Comparison of ENCODE assay signal across 9 cellular contexts in genomic region chr11:75031771-75032549, GRCh38. TPM values are rescaled to one million over a fixed set of nuclear protein-coding genes. Genes with fewer than 3 reads are reported as not detected.
A peak's percentile ranks its signal among the peaks of the same experiment; 100 is the strongest.
DNase-seq lines count a peak whose midpoint lies in the region; ATAC-seq, FAIRE-seq and TF ChIP-seq lines count a peak whose summit lies in the region.
"Had no signal": no experiment of that assay in that cellular context is flagged by ENCODE, and none has a peak within 500 bp of the region (broad histone marks: within the 10 kb centered on the region; RNA-seq: fewer than 3 reads in every experiment).

No MANE protein-coding gene starts in this region.

- FAIRE-seq in astrocyte (lab: Jason Lieb, UNC) = no peak
- FAIRE-seq: colon had no signal

- no peaks in the 10 kb centered on the region for H3K27me3 Mint-ChIP-seq in T-helper 2 cell treated with Interferon-gamma antibody and Interleukin-4, amounts not matched to agents 5 μg/mL and 100 μg/mL, for 36 hours (ENCODE audit: low read depth)
- peaks cover 23% of the 10 kb centered on the region for H3K27me3 Mint-ChIP-seq in astrocyte (ENCODE audit: low read depth, unreplicated experiment)

- no peak overlapping the region for H3K4me3 Mint-ChIP-seq in T-helper 2 cell treated with Interferon-gamma antibody and Interleukin-4, amounts not matched to agents 5 μg/mL and 100 μg/mL, for 36 hours
- no peak overlapping the region for H3K4me3 Mint-ChIP-seq in astrocyte (ENCODE audit: unreplicated experiment)

- no peak overlapping the region for H2AFZ ChIP-seq in astrocyte (ENCODE audit: low read depth, low read length)

- peak overlapping the region; percentile 53 for H3K9ac ChIP-seq in astrocyte (ENCODE audit: low read length)

- H3K9me3 Mint-ChIP-seq in T-helper 2 cell treated with Interferon-gamma antibody and Interleukin-4, amounts not matched to agents 5 μg/mL and 100 μg/mL, for 36 hours = no peaks in the 10 kb centered on the region
- peaks cover 4% of the 10 kb centered on the region for H3K9me3 Mint-ChIP-seq in astrocyte (ENCODE audit: unreplicated experiment)

- peak overlapping the region; percentile 65 for H3K27ac ChIP-seq in astrocyte (ENCODE audit: low read depth, low read length)

- H3K27me3 ChIP-seq in astrocyte (ENCODE audit: insufficient read depth, low read length) = no peaks in the 10 kb centered on the region

- peak overlapping the region; percentile 69 for H3K4me2 ChIP-seq in astrocyte (ENCODE audit: low read length)

- H3K4me3 ChIP-seq in LNCaP clone FGC (ENCODE audit: low read depth, low read length) (no peak overlapping the region), astrocyte (ENCODE audit: insufficient read depth, low read depth, low read length) (no peak overlapping the region)

- no peaks in the 10 kb centered on the region for H3K36me3 ChIP-seq in astrocyte (ENCODE audit: insufficient read depth, low read length)

- H3K4me1 Mint-ChIP-seq in T-helper 2 cell treated with Interferon-gamma antibody and Interleukin-4, amounts not matched to agents 5 μg/mL and 100 μg/mL, for 36 hours (ENCODE audit: low read depth) = no peaks in the 10 kb centered on the region
- peaks cover 11% of the 10 kb centered on the region for H3K4me1 Mint-ChIP-seq in astrocyte (ENCODE audit: low read depth, unreplicated experiment)

- H3K79me2 ChIP-seq in astrocyte (ENCODE audit: insufficient read depth, low read length) = no peaks in the 10 kb centered on the region

- TF ChIP-seq CTCF in LNCaP clone FGC (IDR thresholded peaks at IDR 0.05; ENCODE audit: control insufficient read depth, extremely low read depth, insufficient read depth) (peak; percentile 96), astrocyte (IDR thresholded peaks at IDR 0.05; ENCODE audit: insufficient read depth, low read depth, low read length) (peak; percentile 65)

- H3K36me3 Mint-ChIP-seq in T-helper 2 cell treated with Interferon-gamma antibody and Interleukin-4, amounts not matched to agents 5 μg/mL and 100 μg/mL, for 36 hours (ENCODE audit: low read depth) = no peaks in the 10 kb centered on the region
- no peaks in the 10 kb centered on the region for H3K36me3 Mint-ChIP-seq in astrocyte (ENCODE audit: low read depth, unreplicated experiment)

- peaks cover 12% of the 10 kb centered on the region for H3K4me1 ChIP-seq in astrocyte (ENCODE audit: insufficient read depth, low read length)

- H3K9me3 ChIP-seq in astrocyte (ENCODE audit: insufficient read depth, low read depth, low read length) = no peaks in the 10 kb centered on the region

- H4K20me1 ChIP-seq in astrocyte (ENCODE audit: insufficient read depth, low read length) = no peaks in the 10 kb centered on the region

- H3K27ac Mint-ChIP-seq in T-helper 2 cell treated with Interferon-gamma antibody and Interleukin-4, amounts not matched to agents 5 μg/mL and 100 μg/mL, for 36 hours = no peak overlapping the region
- H3K27ac Mint-ChIP-seq in astrocyte (ENCODE audit: unreplicated experiment) = no peak overlapping the region

- ATAC-seq in HG03097 (IDR thresholded peaks at IDR 0.05; ENCODE audit: low FRiP score, unreplicated experiment) = no peak
- ATAC-seq in GM21360 (IDR thresholded peaks at IDR 0.05; ENCODE audit: unreplicated experiment) = no peak

- DNase-seq in ELF-1 (ENCODE audit: low read depth, low spot score) (peak; percentile 83), LNCaP clone FGC (ENCODE audit: low read depth) (peak; percentile 32), astrocyte (ENCODE audit: low read depth) (peak; percentile 33), hypothalamus (lab: John Stamatoyannopoulos, UW) (peak in 39 of 51 donors; percentile 9 to 82 (median 38))
- DNase-seq in T-helper 2 cell treated with Interferon-gamma antibody and Interleukin-4, amounts not matched to agents 5 μg/mL and 100 μg/mL, for 36 hours (ENCODE audit: low spot score) = peak; percentile 37
- peak; percentile 15 to 72 for DNase-seq in stimulated activated CD4-positive, alpha-beta T cell treated with anti-CD3 and anti-CD28 coated beads, Interleukin-12 subunit alpha, Interleukin-12 subunit beta, amount 100 ng/mL, for 24 hours (ENCODE audit: low read depth in 2 of 2)

RNA-seq across cellular contexts. Expression of gene NEU3, which starts 43.2 kb away (rescaled TPM):
- total RNA-seq in astrocyte = 8.6 and 9.7 TPM in 2 replicates

Comparison
In these comparisons a context has a peak if more than half of its experiments do, and no peak if none do; other contexts are left out.
1. DNase-seq: peak in every context shown above with its lines; median percentile 83 in ELF-1; 44 in stimulated activated CD4-positive, alpha-beta T cell treated with anti-CD3 and anti-CD28 coated beads, Interleukin-12 subunit alpha, Interleukin-12 subunit beta, amount 100 ng/mL, for 24 hours; 38 in hypothalamus; 37 in T-helper 2 cell treated with Interferon-gamma antibody and Interleukin-4, amounts not matched to agents 5 μg/mL and 100 μg/mL, for 36 hours; 33 in astrocyte; 32 in LNCaP clone FGC.